Comparison of ENCODE assay signal across 1 cellular context in the genomic region with DNA sequence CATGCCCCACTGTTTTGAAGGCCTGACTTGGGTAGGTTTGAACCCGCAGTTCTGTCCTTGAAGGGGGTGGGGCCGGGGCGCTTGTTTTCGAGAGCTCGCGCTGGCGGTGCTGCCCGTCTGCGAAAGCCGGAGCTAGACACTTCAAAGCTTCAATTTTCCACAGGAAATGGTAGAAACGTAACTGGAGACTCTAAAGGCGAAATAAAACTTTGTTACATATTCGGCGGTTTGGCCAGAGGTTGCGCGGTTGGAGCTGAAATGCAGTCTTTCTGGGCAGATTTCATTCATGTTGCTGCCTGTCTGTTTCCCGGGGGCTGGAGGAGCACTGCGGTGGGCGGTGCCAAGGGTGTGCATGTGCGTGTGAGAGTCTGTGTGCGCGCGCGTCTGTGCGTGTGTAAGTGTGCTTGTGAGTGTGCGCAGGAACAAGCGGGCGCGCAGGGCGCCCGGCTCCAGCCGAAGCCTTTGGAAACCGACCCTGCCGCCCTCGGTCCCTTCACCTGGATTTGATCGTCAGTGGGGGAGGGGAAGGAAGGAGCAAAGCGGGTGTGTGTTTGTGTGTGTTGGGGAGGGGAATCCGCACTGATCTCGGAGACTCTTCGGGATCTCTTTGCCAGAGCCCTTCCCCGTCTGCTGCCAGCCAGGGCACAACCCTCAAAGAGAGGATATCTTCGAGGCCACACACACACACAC.
A peak's percentile ranks its signal among the peaks of the same experiment; 100 is the strongest.
TF ChIP-seq lines count a peak whose summit lies in the region.

No MANE protein-coding gene starts in this region.

TF ChIP-seq in HepG2, 621 proteins besides CTCF, POLR2A, EP300 and RAD21 (continued from another document):
- peak; percentile 44 for TF ChIP-seq ZNF687 (CRISPR knock-in tag; IDR thresholded peaks at IDR 0.05)
- TF ChIP-seq ISL2 (CRISPR knock-in tag; IDR thresholded peaks at IDR 0.05): 0 out of 2 replicates have a peak, but pooled peaks have one; percentile 7
- TF ChIP-seq ZBTB43 (CRISPR knock-in tag; conservative IDR thresholded peaks at IDR 0.05): peak; percentile 97
- no peak for TF ChIP-seq NCOA5 (CRISPR knock-in tag; IDR thresholded peaks at IDR 0.05)
- TF ChIP-seq, protein P1, sequence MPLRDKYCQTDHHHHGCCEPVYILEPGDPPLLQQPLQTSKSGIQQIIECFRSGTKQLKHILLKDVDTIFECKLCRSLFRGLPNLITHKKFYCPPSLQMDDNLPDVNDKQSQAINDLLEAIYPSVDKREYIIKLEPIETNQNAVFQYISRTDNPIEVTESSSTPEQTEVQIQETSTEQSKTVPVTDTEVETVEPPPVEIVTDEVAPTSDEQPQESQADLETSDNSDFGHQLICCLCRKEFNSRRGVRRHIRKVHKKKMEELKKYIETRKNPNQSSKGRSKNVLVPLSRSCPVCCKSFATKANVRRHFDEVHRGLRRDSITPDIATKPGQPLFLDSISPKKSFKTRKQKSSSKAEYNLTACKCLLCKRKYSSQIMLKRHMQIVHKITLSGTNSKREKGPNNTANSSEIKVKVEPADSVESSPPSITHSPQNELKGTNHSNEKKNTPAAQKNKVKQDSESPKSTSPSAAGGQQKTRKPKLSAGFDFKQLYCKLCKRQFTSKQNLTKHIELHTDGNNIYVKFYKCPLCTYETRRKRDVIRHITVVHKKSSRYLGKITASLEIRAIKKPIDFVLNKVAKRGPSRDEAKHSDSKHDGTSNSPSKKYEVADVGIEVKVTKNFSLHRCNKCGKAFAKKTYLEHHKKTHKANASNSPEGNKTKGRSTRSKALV (CRISPR knock-in tag; IDR thresholded peaks at IDR 0.05): 0 out of 2 replicates have a peak, but pooled peaks have one; percentile 13
- TF ChIP-seq, protein P2, sequence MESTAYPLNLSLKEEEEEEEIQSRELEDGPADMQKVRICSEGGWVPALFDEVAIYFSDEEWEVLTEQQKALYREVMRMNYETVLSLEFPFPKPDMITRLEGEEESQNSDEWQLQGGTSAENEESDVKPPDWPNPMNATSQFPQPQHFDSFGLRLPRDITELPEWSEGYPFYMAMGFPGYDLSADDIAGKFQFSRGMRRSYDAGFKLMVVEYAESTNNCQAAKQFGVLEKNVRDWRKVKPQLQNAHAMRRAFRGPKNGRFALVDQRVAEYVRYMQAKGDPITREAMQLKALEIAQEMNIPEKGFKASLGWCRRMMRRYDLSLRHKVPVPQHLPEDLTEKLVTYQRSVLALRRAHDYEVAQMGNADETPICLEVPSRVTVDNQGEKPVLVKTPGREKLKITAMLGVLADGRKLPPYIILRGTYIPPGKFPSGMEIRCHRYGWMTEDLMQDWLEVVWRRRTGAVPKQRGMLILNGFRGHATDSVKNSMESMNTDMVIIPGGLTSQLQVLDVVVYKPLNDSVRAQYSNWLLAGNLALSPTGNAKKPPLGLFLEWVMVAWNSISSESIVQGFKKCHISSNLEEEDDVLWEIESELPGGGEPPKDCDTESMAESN (CRISPR knock-in tag; conservative IDR thresholded peaks at IDR 0.05): no peak
- TF ChIP-seq, protein P3, sequence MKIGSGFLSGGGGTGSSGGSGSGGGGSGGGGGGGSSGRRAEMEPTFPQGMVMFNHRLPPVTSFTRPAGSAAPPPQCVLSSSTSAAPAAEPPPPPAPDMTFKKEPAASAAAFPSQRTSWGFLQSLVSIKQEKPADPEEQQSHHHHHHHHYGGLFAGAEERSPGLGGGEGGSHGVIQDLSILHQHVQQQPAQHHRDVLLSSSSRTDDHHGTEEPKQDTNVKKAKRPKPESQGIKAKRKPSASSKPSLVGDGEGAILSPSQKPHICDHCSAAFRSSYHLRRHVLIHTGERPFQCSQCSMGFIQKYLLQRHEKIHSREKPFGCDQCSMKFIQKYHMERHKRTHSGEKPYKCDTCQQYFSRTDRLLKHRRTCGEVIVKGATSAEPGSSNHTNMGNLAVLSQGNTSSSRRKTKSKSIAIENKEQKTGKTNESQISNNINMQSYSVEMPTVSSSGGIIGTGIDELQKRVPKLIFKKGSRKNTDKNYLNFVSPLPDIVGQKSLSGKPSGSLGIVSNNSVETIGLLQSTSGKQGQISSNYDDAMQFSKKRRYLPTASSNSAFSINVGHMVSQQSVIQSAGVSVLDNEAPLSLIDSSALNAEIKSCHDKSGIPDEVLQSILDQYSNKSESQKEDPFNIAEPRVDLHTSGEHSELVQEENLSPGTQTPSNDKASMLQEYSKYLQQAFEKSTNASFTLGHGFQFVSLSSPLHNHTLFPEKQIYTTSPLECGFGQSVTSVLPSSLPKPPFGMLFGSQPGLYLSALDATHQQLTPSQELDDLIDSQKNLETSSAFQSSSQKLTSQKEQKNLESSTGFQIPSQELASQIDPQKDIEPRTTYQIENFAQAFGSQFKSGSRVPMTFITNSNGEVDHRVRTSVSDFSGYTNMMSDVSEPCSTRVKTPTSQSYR (CRISPR knock-in tag; IDR thresholded peaks at IDR 0.05; ENCODE audit: borderline replicate concordance): peak; percentile 65; the same call in 1 of the 2 replicates
- TF ChIP-seq HHEX (CRISPR knock-in tag; IDR thresholded peaks at IDR 0.05): no peak
